In the genomic region with DNA sequence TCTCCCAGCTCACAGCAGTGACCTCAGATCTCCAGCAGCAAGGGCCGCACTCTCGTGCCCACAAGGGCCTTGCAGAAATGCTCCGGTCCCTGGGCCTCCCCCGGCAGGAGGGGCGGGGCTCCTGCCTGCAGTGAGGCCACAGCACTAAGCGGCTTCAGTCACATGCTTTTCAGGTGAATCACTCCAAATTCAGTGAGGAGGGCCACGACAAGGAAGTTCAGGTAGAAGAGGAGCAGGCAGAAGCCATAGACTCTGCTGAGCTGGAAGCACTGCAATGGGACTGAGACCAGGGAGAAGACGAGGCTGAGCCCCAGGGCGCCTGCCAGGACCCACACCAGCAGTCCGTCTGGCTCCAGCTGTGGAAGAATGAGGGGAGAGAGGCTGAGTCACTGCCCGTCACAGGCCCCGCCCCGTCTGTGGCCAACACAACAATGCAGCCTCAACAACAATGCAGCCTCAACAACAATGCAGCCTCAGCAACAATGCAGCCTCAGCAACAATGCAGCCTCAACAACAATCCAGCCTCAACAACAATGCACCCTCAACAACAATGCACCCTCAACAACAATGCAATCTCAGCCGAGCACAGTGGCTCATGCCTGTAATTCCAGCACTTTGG, we compare ENCODE assay signal across 8 cellular contexts. TPM values are rescaled to one million over a fixed set of nuclear protein-coding genes. Genes with fewer than 3 reads are reported as not detected.
A peak's percentile ranks its signal among the peaks of the same experiment; 100 is the strongest.
DNase-seq lines count a peak whose midpoint lies in the region; ATAC-seq, FAIRE-seq and TF ChIP-seq lines count a peak whose summit lies in the region.

No MANE protein-coding gene starts in this region.

- H3K4me3 ChIP-seq in fibroblast of pulmonary artery (replicated peaks; ENCODE audit: low read depth, low read length) (no peak overlapping the region), pancreas (no peak overlapping the region)

- intact Hi-C loops in pancreas (cut with DNase I): no loop called here

- H3K9me3 ChIP-seq in pancreas: no peaks in the 10 kb centered on the region

- H3K36me3 ChIP-seq in pancreas: peaks cover 0 to 20% (median 11%) of the 10 kb centered on the region in 3 donors

- WGBS in pancreas, 2 donors: 62% methylated on average over 14 of the region's 14 CpGs

- H3K4me1 ChIP-seq in pancreas: peaks cover 0 to 3% (median 0%) of the 10 kb centered on the region in 3 donors

- TF ChIP-seq CTCF in fibroblast of pulmonary artery (IDR thresholded peaks at IDR 0.05; ENCODE audit: low read length, missing control alignments) (no peak), pancreas (IDR thresholded peaks at IDR 0.05) (no peak)

- FAIRE-seq in pancreas (lab: Jason Lieb, UNC) (no peak), GM12891 (lab: Jason Lieb, UNC) (no peak)

- no peaks in the 10 kb centered on the region for H3K27me3 ChIP-seq in pancreas

- DNase-seq in EH (ENCODE audit: low read depth) (peak; percentile 87), RPMI7951 (ENCODE audit: low read depth) (peak; percentile 88), fibroblast of pulmonary artery (ENCODE audit: low read depth) (peak; percentile 88), pancreas (peak in 4 of 6 donors; percentile 44 to 60 (median 52)), ecto neural progenitor cell (ENCODE audit: low spot score) (no peak), GM12891 (ENCODE audit: insufficient read length, low spot score) (no peak)
- DNase-seq in stimulated activated CD4-positive, alpha-beta T cell treated with anti-CD3 and anti-CD28 coated beads, Interleukin-4, amount 100 ng/mL, for 4 hours: no peak

- ATAC-seq in pancreas (peak; percentile 46 to 74 (median 64)), HG03280 (IDR thresholded peaks at IDR 0.05; ENCODE audit: unreplicated experiment) (no peak)

- H3K27ac ChIP-seq in pancreas: peak overlapping the region; percentile 6 to 63 (median 42)

- no peak for TF ChIP-seq POLR2A in GM12891 (IDR thresholded peaks at IDR 0.05; ENCODE audit: low read depth, low read length)

TF ChIP-seq in GM12891, 5 proteins besides CTCF, POLR2A, EP300 and RAD21:
- TF ChIP-seq POLR2AphosphoS5 (IDR thresholded peaks at IDR 0.05; ENCODE audit: low read depth, low read length) (no peak), TAF1 (IDR thresholded peaks at IDR 0.05; ENCODE audit: low read depth, low read length) (no peak), POU2F2 (IDR thresholded peaks at IDR 0.05; ENCODE audit: low read depth, low read length) (no peak), PAX5 (IDR thresholded peaks at IDR 0.05; ENCODE audit: insufficient read depth, low read length, severe bottlenecking) (no peak), SPI1 (IDR thresholded peaks at IDR 0.05; ENCODE audit: low read depth, low read length) (no peak)

RNA-seq across cellular contexts. Expression of a gene that starts 35.2 kb away (rescaled TPM):
- total RNA-seq in RPMI7951 (2014; rRNA removed; shearing (Covaris generic)): 5.2 and 11.9 TPM in 2 replicates
- 10 to 100 TPM; 13.0 to 26.8 (median 17.2) TPM for total RNA-seq in pancreas
- polyA plus RNA-seq in pancreas: 10 to 100 TPM; 25.9 to 39.1 TPM
- polyA plus RNA-seq in GM12891 (2012; ENCODE audit: low read depth, missing spikeins): 2.4 TPM

RNA-seq across cellular contexts. Expression of a gene that starts 58.7 kb away (rescaled TPM):
- total RNA-seq in RPMI7951 (2014; rRNA removed; shearing (Covaris generic)): 14.6 and 17.1 TPM in 2 replicates
- 10 to 100 TPM; 13.9 to 29.3 (median 17.5) TPM for total RNA-seq in pancreas
- 10 to 100 TPM; 11.4 to 11.6 TPM for polyA plus RNA-seq in pancreas
- polyA plus RNA-seq in GM12891 (2012; ENCODE audit: low read depth, missing spikeins): 6.1 TPM

Comparison
In these comparisons a context has a peak if more than half of its experiments do, and no peak if none do; other contexts are left out.
1. DNase-seq: peak in EH (single experiment), RPMI7951 (single experiment), fibroblast of pulmonary artery (single experiment) and pancreas (4 of 6); none in stimulated activated CD4-positive, alpha-beta T cell treated with anti-CD3 and anti-CD28 coated beads, Interleukin-4, amount 100 ng/mL, for 4 hours (0 of 2), ecto neural progenitor cell (single experiment) and GM12891 (single experiment).